In genomic region chr7:136588216-136588615, GRCh38 we compare ENCODE assay signal across 18 cellular contexts.
DNase-seq lines count a peak whose midpoint lies in the region; ATAC-seq lines count a peak whose summit lies in the region.
"Had no signal": no experiment of that assay in that cellular context is flagged by ENCODE, and none has a peak within 500 bp of the region (broad histone marks: within the 10 kb centered on the region; RNA-seq: fewer than 3 reads in every experiment).

No MANE protein-coding gene starts in this region.

- no peaks in the 10 kb centered on the region for H3K36me3 ChIP-seq in Karpas-422 (ENCODE audit: insufficient read depth, low read length)
- H3K36me3 ChIP-seq: BE2C, HAP-1 had no signal

- no peaks in the 10 kb centered on the region for H3K79me2 ChIP-seq in Karpas-422 (ENCODE audit: low read length)

- H3K9ac ChIP-seq in Karpas-422 (ENCODE audit: low read length), result no peak overlapping the region
- H3K9ac ChIP-seq: GM23248, KMS-11 had no signal

- H3K4me3 ChIP-seq in Karpas-422 (ENCODE audit: low read length), result no peak overlapping the region
- H3K4me3 ChIP-seq: GM23248, HAP-1 had no signal

- no peaks in the 10 kb centered on the region for H3K9me3 ChIP-seq in Karpas-422 (ENCODE audit: low read length)
- H3K9me3 ChIP-seq: BE2C, HAP-1 had no signal

- DNase-seq in ELR (ENCODE audit: low read depth) (peak; percentile 29), HS-5 (ENCODE audit: low read depth) (peak; percentile 24), fibroblast of peridontal ligament (ENCODE audit: extremely low read depth) (peak; percentile 4), DMS 273 treated with DMSO at 0.1 percent for 48 hours (lab: John Stamatoyannopoulos, UW) (no peak), DMS153 (lab: John Stamatoyannopoulos, UW) (no peak), Karpas-422 (no peak)
- DNase-seq: ACHN; BE2C; C1 segment of cervical spinal cord; CD4-positive, CD25-positive, alpha-beta regulatory T cell; CD8-positive, alpha-beta memory T cell; COR-L47; DMS79; GM23248; HFFc6 had no signal

- H3K4me2 ChIP-seq in Karpas-422 (ENCODE audit: low read depth, low read length, poor library complexity, severe bottlenecking), result no peak overlapping the region
- H3K4me2 ChIP-seq: KMS-11 had no signal

- no peaks in the 10 kb centered on the region for H3K9me2 ChIP-seq in Karpas-422 (replicated peaks; ENCODE audit: insufficient read depth, low read length)

- H3K27ac ChIP-seq in Karpas-422 (ENCODE audit: low read length), result no peak overlapping the region
- H3K27ac ChIP-seq: GM23248, KMS-11 had no signal

- no peak for ATAC-seq in HG03045 (IDR thresholded peaks at IDR 0.05; ENCODE audit: unreplicated experiment)

- H3K4me1 ChIP-seq in Karpas-422 (ENCODE audit: low read length), result no peaks in the 10 kb centered on the region
- H3K4me1 ChIP-seq: BE2C, HAP-1 had no signal

- H2AFZ ChIP-seq in Karpas-422 (ENCODE audit: low read length), result no peak overlapping the region
- H2AFZ ChIP-seq: GM23248 had no signal

- H3K27me3 ChIP-seq in Karpas-422 (ENCODE audit: low read length), result no peaks in the 10 kb centered on the region
- H3K27me3 ChIP-seq: BE2C had no signal

- no peaks in the 10 kb centered on the region for H4K20me1 ChIP-seq in Karpas-422 (ENCODE audit: insufficient read depth, low read depth, low read length)

Comparison
In these comparisons a context has a peak if more than half of its experiments do, and no peak if none do; other contexts are left out.
1. DNase-seq: peak in ELR (single experiment), HS-5 (single experiment) and fibroblast of peridontal ligament (single experiment); none in DMS 273 treated with DMSO at 0.1 percent for 48 hours (single experiment), DMS153 (single experiment) and Karpas-422 (single experiment).